Comparison of ENCODE assay signal across 8 cellular contexts in genomic region chr4:17511950-17512795, GRCh38. TPM values are rescaled to one million over a fixed set of nuclear protein-coding genes. Genes with fewer than 3 reads are reported as not detected.
DNase-seq lines count a peak whose midpoint lies in the region; ATAC-seq, FAIRE-seq and TF ChIP-seq lines count a peak whose summit lies in the region.

Gene QDPR (minus strand): TSS chr4:17512090. CDS start chr4:17512054, 36 bp downstream.

- FAIRE-seq in RCC 7860 (lab: Jason Lieb, UNC), result no peak

- peaks cover 20% of the 10 kb centered on the region for H3K36me3 Mint-ChIP-seq in activated T-helper 2 cell treated with anti-CD3 and anti-CD28 coated beads, Interferon-gamma antibody, Interleukin-2, Interleukin-4, amounts not matched to agents 10 μg/mL and 5 μg/mL and 100 μg/mL, durations not matched to agents 14 hours and 24 hours and 36 hours (ENCODE audit: low read depth)
- peaks cover 13% of the 10 kb centered on the region for H3K36me3 Mint-ChIP-seq in nephron (ENCODE audit: low read depth)
- peaks cover 22% of the 10 kb centered on the region for H3K36me3 Mint-ChIP-seq in stimulated activated naive CD8-positive, alpha-beta T cell treated with anti-CD3 and anti-CD28 coated beads, Interleukin-15, Interleukin-2, amounts not matched to agents 100 ng/mL and 50 ng/mL, for 24 hours (ENCODE audit: low read depth)

- DNase-seq in D341Med (ENCODE audit: low spot score) (peak; percentile 93), RCC 7860 (ENCODE audit: low spot score) (peak; percentile 52), fibroblast of the aortic adventitia (ENCODE audit: low read depth) (peak; percentile 51)
- peak; percentile 70 for DNase-seq in activated T-helper 2 cell treated with anti-CD3 and anti-CD28 coated beads, Interferon-gamma antibody, Interleukin-2, Interleukin-4, amounts not matched to agents 10 μg/mL and 5 μg/mL and 100 μg/mL, durations not matched to agents 14 hours and 24 hours and 36 hours (ENCODE audit: low spot score)

- peak within 1 kb of the TSS; percentile 77 for H3K4me3 ChIP-seq in fibroblast of the aortic adventitia (ENCODE audit: low read depth, low read length)

- H3K27me3 Mint-ChIP-seq in activated T-helper 2 cell treated with anti-CD3 and anti-CD28 coated beads, Interferon-gamma antibody, Interleukin-2, Interleukin-4, amounts not matched to agents 10 μg/mL and 5 μg/mL and 100 μg/mL, durations not matched to agents 14 hours and 24 hours and 36 hours (ENCODE audit: low read depth), result peaks cover 14% of the 10 kb centered on the region
- H3K27me3 Mint-ChIP-seq in nephron (ENCODE audit: low read depth), result peaks cover 19% of the 10 kb centered on the region
- peaks cover 6% of the 10 kb centered on the region for H3K27me3 Mint-ChIP-seq in stimulated activated naive CD8-positive, alpha-beta T cell treated with anti-CD3 and anti-CD28 coated beads, Interleukin-15, Interleukin-2, amounts not matched to agents 100 ng/mL and 50 ng/mL, for 24 hours

- peak within 1 kb of the TSS; percentile 99 for H3K4me3 Mint-ChIP-seq in activated T-helper 2 cell treated with anti-CD3 and anti-CD28 coated beads, Interferon-gamma antibody, Interleukin-2, Interleukin-4, amounts not matched to agents 10 μg/mL and 5 μg/mL and 100 μg/mL, durations not matched to agents 14 hours and 24 hours and 36 hours (ENCODE audit: low read depth)
- H3K4me3 Mint-ChIP-seq in nephron, result peak within 1 kb of the TSS; percentile 94 to 99 (median 95)
- peak within 1 kb of the TSS; percentile 92 for H3K4me3 Mint-ChIP-seq in stimulated activated naive CD8-positive, alpha-beta T cell treated with anti-CD3 and anti-CD28 coated beads, Interleukin-15, Interleukin-2, amounts not matched to agents 100 ng/mL and 50 ng/mL, for 24 hours

- H3K9me3 Mint-ChIP-seq in activated T-helper 2 cell treated with anti-CD3 and anti-CD28 coated beads, Interferon-gamma antibody, Interleukin-2, Interleukin-4, amounts not matched to agents 10 μg/mL and 5 μg/mL and 100 μg/mL, durations not matched to agents 14 hours and 24 hours and 36 hours, result no peaks in the 10 kb centered on the region
- H3K9me3 Mint-ChIP-seq in nephron, result no peaks in the 10 kb centered on the region
- H3K9me3 Mint-ChIP-seq in stimulated activated naive CD8-positive, alpha-beta T cell treated with anti-CD3 and anti-CD28 coated beads, Interleukin-15, Interleukin-2, amounts not matched to agents 100 ng/mL and 50 ng/mL, for 24 hours, result no peaks in the 10 kb centered on the region

- intact Hi-C loops in activated T-helper 2 cell treated with anti-CD3 and anti-CD28 coated beads, Interferon-gamma antibody, Interleukin-2, Interleukin-4, amounts not matched to agents 10 μg/mL and 5 μg/mL and 100 μg/mL, durations not matched to agents 14 hours and 24 hours and 36 hours (cut with micrococcal nuclease), result loop anchor here (1.0 to 5.0 kb wide), 3 partner anchors 65 to 300 kb away; partner anchors contain the start of genes DCAF16, LAP3, MED28 and NCAPG

- peak within 1 kb of the TSS; percentile 84 for H3K27ac Mint-ChIP-seq in activated T-helper 2 cell treated with anti-CD3 and anti-CD28 coated beads, Interferon-gamma antibody, Interleukin-2, Interleukin-4, amounts not matched to agents 10 μg/mL and 5 μg/mL and 100 μg/mL, durations not matched to agents 14 hours and 24 hours and 36 hours
- H3K27ac Mint-ChIP-seq in nephron, result peak within 1 kb of the TSS; percentile 52 to 80 (median 68)
- H3K27ac Mint-ChIP-seq in stimulated activated naive CD8-positive, alpha-beta T cell treated with anti-CD3 and anti-CD28 coated beads, Interleukin-15, Interleukin-2, amounts not matched to agents 100 ng/mL and 50 ng/mL, for 24 hours, result peak within 1 kb of the TSS; percentile 94

- TF ChIP-seq CTCF in fibroblast of the aortic adventitia (IDR thresholded peaks at IDR 0.05; ENCODE audit: insufficient read depth, low read length), result peak; percentile 48
- peak; percentile 22 to 40 (median 23) for TF ChIP-seq CTCF in nephron (IDR thresholded peaks at IDR 0.05; ENCODE audit: unreplicated experiment in 3 of 3)

- ATAC-seq in GM19455 (IDR thresholded peaks at IDR 0.05; ENCODE audit: unreplicated experiment), result peak; percentile 94
- peak; percentile 90 for ATAC-seq in HG03575 (IDR thresholded peaks at IDR 0.05; ENCODE audit: extremely low read depth, insufficient number of reproducible peaks, low FRiP score, unreplicated experiment)

- H3K4me1 Mint-ChIP-seq in activated T-helper 2 cell treated with anti-CD3 and anti-CD28 coated beads, Interferon-gamma antibody, Interleukin-2, Interleukin-4, amounts not matched to agents 10 μg/mL and 5 μg/mL and 100 μg/mL, durations not matched to agents 14 hours and 24 hours and 36 hours (ENCODE audit: low read depth), result peaks cover 22% of the 10 kb centered on the region
- H3K4me1 Mint-ChIP-seq in nephron, result peaks cover 29% of the 10 kb centered on the region
- H3K4me1 Mint-ChIP-seq in stimulated activated naive CD8-positive, alpha-beta T cell treated with anti-CD3 and anti-CD28 coated beads, Interleukin-15, Interleukin-2, amounts not matched to agents 100 ng/mL and 50 ng/mL, for 24 hours (ENCODE audit: low read depth), result peaks cover 31% of the 10 kb centered on the region

RNA-seq across cellular contexts. Expression of gene QDPR, which starts in this region (rescaled TPM):
- total RNA-seq in activated T-helper 2 cell treated with anti-CD3 and anti-CD28 coated beads, Interferon-gamma antibody, Interleukin-2, Interleukin-4, amounts not matched to agents 10 μg/mL and 5 μg/mL and 100 μg/mL, durations not matched to agents 14 hours and 24 hours and 36 hours, result 28.2 and 34.3 TPM in 2 replicates
- total RNA-seq in fibroblast of the aortic adventitia (ENCODE audit: low replicate concordance), result 16.4 and 38.7 TPM in 2 replicates

Comparison
In these comparisons a context has a peak if more than half of its experiments do, and no peak if none do; other contexts are left out.
1. Peak in every context shown above with its lines: DNase-seq, ATAC-seq and H3K4me3 ChIP-seq.